Comparison of ENCODE assay signal across 1 cellular context in the genomic region with DNA sequence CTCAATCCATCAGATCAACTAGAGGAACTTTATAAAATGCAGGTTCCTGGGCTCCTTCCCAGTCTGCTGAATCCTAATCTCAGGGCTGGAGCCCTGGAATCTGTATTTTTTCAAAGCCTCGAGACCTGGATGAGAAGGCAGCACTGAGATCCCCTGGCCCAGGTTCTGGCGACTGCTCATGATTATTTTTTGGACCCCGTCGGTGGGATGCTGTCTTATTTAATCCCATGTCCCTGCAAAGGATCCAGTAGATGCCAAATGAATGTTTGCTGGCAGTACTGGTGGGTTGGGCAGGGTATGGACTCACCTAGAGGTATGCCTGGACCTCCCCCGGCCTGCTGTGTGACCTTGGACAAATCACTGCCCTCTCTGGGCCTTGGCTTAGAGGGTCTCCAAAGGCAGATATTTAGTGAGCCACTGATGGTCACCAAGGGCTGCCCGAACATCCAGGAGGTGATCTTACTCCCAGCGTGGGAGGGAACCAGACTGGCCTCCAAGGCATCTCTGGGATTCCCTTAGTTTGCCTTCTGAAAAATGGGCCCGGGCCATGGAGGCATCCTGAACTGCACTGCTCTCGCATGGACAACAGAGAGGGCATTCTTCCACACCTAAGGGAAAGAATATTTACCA.
TF ChIP-seq lines count a peak whose summit lies in the region.

No MANE protein-coding gene starts in this region.

TF ChIP-seq in IMR-90, 13 proteins besides CTCF, POLR2A, EP300 and RAD21:
- TF ChIP-seq FOS (IDR thresholded peaks at IDR 0.05; ENCODE audit: low read depth, low read length) (peak; percentile 65; the same call in 1 of the 2 replicates), MAZ (IDR thresholded peaks at IDR 0.05; ENCODE audit: borderline replicate concordance, low read depth, low read length) (no peak)
TF ChIP-seq in IMR-90: peak in this region for 1.
